Comparison of ENCODE assay signal across 28 cellular contexts in the genomic region with DNA sequence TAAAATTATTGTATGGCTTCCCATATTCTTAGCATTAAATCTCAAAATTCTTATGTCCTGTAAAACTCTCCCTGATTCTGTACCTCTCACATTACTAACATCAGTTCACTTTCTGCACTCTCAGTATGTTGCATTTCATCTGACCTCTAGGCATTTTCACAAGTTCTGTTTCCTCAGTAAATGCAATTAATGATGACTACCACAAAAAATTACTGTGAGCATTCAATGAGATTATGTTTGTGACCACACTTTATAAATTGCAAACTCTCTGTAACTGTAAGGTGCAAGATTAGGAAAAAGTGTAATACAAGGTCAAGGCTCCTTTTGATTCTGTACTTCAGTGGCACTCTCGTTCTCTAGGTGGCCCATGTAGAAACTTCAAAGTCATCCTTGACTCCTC.
"Had no signal": no experiment of that assay in that cellular context is flagged by ENCODE, and none has a peak within 500 bp of the region (broad histone marks: within the 10 kb centered on the region; RNA-seq: fewer than 3 reads in every experiment).

No MANE protein-coding gene starts in this region.

- ATAC-seq: effector memory CD8-positive, alpha-beta T cell; esophagus mucosa; foreskin keratinocyte; gastrocnemius medialis; gastroesophageal sphincter; heart left ventricle; heart right ventricle had no signal

- H2AFZ ChIP-seq: hepatocyte had no signal

- H3K27ac ChIP-seq: colonic mucosa, coronary artery, dorsolateral prefrontal cortex, epithelial cell of prostate, esophagus muscularis mucosa, esophagus squamous epithelium, foreskin keratinocyte, gastrocnemius medialis, gastroesophageal sphincter, heart left ventricle, heart right ventricle, hepatocyte had no signal

- H3K9me3 ChIP-seq: colonic mucosa, esophagus muscularis mucosa, esophagus squamous epithelium, gastrocnemius medialis had no signal

- DNase-seq: colonic mucosa; cortex of kidney; dermis blood vessel endothelial cell; dorsolateral prefrontal cortex; effector CD4-positive, alpha-beta T cell; effector CD8-positive, alpha-beta T cell; effector memory CD4-positive, alpha-beta T cell; effector memory CD8-positive, alpha-beta T cell; endodermal cell; esophagus squamous epithelium; foreskin fibroblast; foreskin keratinocyte; foreskin melanocyte; gastrocnemius medialis; glutamatergic neuron; head of caudate nucleus; heart left ventricle; heart right ventricle had no signal

- H3K4me3 ChIP-seq: colonic mucosa, coronary artery, dorsolateral prefrontal cortex, esophagus muscularis mucosa, esophagus squamous epithelium, gastrocnemius medialis, gastroesophageal sphincter, heart left ventricle, heart right ventricle, hepatocyte had no signal

- H3K4me2 ChIP-seq: hepatocyte had no signal

- H3K27me3 ChIP-seq: colonic mucosa, dorsolateral prefrontal cortex, esophagus muscularis mucosa, esophagus squamous epithelium, foreskin keratinocyte, gastrocnemius medialis, gastroesophageal sphincter, heart left ventricle, heart right ventricle, hepatocyte had no signal

- H3K79me2 ChIP-seq: hepatocyte had no signal

- FAIRE-seq: colon, endometrium, endothelial cell of umbilical vein, frontal cortex had no signal

- H3K4me1 ChIP-seq: colonic mucosa, esophagus muscularis mucosa, esophagus squamous epithelium, foreskin keratinocyte, gastrocnemius medialis, gastroesophageal sphincter, heart left ventricle, heart right ventricle had no signal

- H3K36me3 ChIP-seq: colonic mucosa, esophagus muscularis mucosa, esophagus squamous epithelium, gastrocnemius medialis, gastroesophageal sphincter, heart left ventricle, heart right ventricle had no signal
